ENCODE assay signal across 8 cellular contexts in the genomic region with DNA sequence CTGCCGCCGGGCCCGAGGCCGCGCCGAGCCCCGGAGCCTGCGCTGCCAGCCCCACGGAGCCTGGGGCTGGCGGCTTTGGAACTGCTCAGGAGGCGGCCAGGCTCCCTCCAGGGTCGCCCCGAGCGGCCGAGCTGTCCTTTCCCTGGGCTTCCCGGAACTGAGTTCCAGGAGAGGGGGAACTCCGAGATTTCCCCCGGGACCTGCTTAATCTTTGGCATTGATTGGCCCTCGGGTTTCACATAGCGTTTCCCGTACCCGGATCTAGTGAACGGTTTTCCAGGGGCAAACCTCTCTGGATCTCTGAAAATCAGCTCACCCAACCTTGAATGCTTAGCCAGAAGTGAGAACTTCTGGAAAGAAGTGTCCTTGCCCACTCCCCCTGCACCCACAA. TPM values are rescaled to one million over a fixed set of nuclear protein-coding genes. Genes with fewer than 3 reads are reported as not detected.
DNase-seq lines count a peak whose midpoint lies in the region; ATAC-seq and TF ChIP-seq lines count a peak whose summit lies in the region.

No MANE protein-coding gene starts in this region.

- H3K9me3 ChIP-seq in left lung = no peaks in the 10 kb centered on the region
- H3K9me3 ChIP-seq in thyroid gland = no peaks in the 10 kb centered on the region

- peak overlapping the region; percentile 94 to 98 for H3K27ac ChIP-seq in left lung
- H3K27ac ChIP-seq in thyroid gland = peak overlapping the region; percentile 88 to 91 (median 90)

- intact Hi-C loops in left lung (cut with DNase I) (no loop called here), thyroid gland (cut with DNase I) (no loop called here)

- ATAC-seq in left lung (no peak), HG02588 (IDR thresholded peaks at IDR 0.05; ENCODE audit: unreplicated experiment) (no peak)

- in situ Hi-C loops in GM13977 (cut with MboI; ENCODE audit: low pct_unique_long_range_greater_than_20kb, low sequenced_read_pairs, unreplicated experiment) (no loop called here), astrocyte of the cerebellum (cut with HindIII; ENCODE audit: low sequenced_read_pairs) (no loop called here)

- DNase-seq in AG08396 (ENCODE audit: low spot score) (peak; percentile 72), GM13977 (ENCODE audit: low spot score) (peak; percentile 62), NCI-H1092 (lab: John Stamatoyannopoulos, UW) (peak; percentile 50), astrocyte of the cerebellum (ENCODE audit: low read depth) (no peak), left lung (no peak), thyroid gland (peak in 1 of 2 donors; percentile 34), AML-193 (lab: John Stamatoyannopoulos, UW) (no peak)

- 0 to 2% methylated on average over 5 of the region's 23 CpGs for WGBS in thyroid gland, 2 donors

- TF ChIP-seq CTCF in GM13977 (IDR thresholded peaks at IDR 0.05; ENCODE audit: extremely low read depth, insufficient read depth, missing control alignments) (no peak), astrocyte of the cerebellum (IDR thresholded peaks at IDR 0.05; ENCODE audit: low read depth, low read length, missing control alignments) (no peak), left lung (IDR thresholded peaks at IDR 0.05) (no peak), thyroid gland (IDR thresholded peaks at IDR 0.05) (no peak)

- no peak for TF ChIP-seq POLR2A in thyroid gland (IDR thresholded peaks at IDR 0.05)

- peak overlapping the region; percentile 68 for H3K4me3 ChIP-seq in astrocyte of the cerebellum (ENCODE audit: low read depth, low read length)
- H3K4me3 ChIP-seq in left lung = peak overlapping the region; percentile 44 to 52
- H3K4me3 ChIP-seq in thyroid gland (replicated peaks in 1 of 3) = peak overlapping the region in 2 of 3 donors; percentile 52 to 72

- H3K36me3 ChIP-seq in left lung (no peaks in the 10 kb centered on the region), thyroid gland (no peaks in the 10 kb centered on the region)

- H3K4me1 ChIP-seq in left lung = peaks cover 16 to 87% of the 10 kb centered on the region in 2 donors
- peaks cover 30 to 44% of the 10 kb centered on the region in 2 donors for H3K4me1 ChIP-seq in thyroid gland

- H3K27me3 ChIP-seq in left lung (no peaks in the 10 kb centered on the region), thyroid gland (no peaks in the 10 kb centered on the region)

RNA-seq across cellular contexts. Expression of gene H6PD, which starts 0.5 kb away (rescaled TPM):
- 10 to 100 TPM; 33.0 to 42.6 TPM for total RNA-seq in left lung
- 10 to 100 TPM; 36.3 to 64.2 (median 43.6) TPM for total RNA-seq in thyroid gland

RNA-seq across cellular contexts. Expression of gene SPSB1, which starts 57.6 kb away (rescaled TPM):
- 10 to 100 TPM; 24.7 to 39.4 TPM for total RNA-seq in left lung
- 10 to 100 TPM; 30.5 to 65.0 (median 36.2) TPM for total RNA-seq in thyroid gland

Comparison
In these comparisons a context has a peak if more than half of its experiments do, and no peak if none do; other contexts are left out.
1. DNase-seq: peak in AG08396 (single experiment), GM13977 (single experiment) and NCI-H1092 (single experiment); none in astrocyte of the cerebellum (single experiment), left lung (0 of 2) and AML-193 (0 of 2).
2. Peak in every context shown above with its lines, with median percentiles within 50 percentile points of each other: H3K4me3 ChIP-seq.